12 cellular contexts compared by ENCODE assay signal in the genomic region with DNA sequence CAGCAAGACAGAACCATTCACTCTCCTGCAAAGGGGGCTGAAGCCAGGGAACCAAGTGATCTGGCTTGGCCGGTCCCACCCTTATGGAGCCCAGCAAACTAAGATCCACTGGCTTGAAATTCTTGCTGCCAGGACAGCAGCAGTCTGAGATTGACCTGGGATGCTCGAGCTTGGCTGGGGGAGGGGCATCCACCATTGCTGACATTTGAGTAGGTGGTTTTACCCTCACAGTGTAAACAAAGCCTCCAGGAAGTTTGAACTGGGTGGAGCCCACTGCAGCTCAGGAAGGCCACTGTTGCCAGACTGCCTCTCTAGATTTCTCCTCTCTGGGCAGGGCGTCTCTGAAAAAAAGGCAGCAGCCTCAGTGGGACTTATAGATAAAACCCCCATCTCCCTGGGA.
DNase-seq lines count a peak whose midpoint lies in the region; ATAC-seq, FAIRE-seq and TF ChIP-seq lines count a peak whose summit lies in the region.
"Had no signal": no experiment of that assay in that cellular context is flagged by ENCODE, and none has a peak within 500 bp of the region (broad histone marks: within the 10 kb centered on the region; RNA-seq: fewer than 3 reads in every experiment).

No MANE protein-coding gene starts in this region.

- H3K79me2 ChIP-seq in PC-9 (ENCODE audit: low read depth) (no peaks in the 10 kb centered on the region), endothelial cell of umbilical vein (ENCODE audit: control insufficient read depth, insufficient read depth, low read length) (no peaks in the 10 kb centered on the region)

- CTCF ChIA-PET in PC-9 (lab: Charles Lee), result no interaction called here
- CTCF ChIA-PET in endothelial cell of umbilical vein (lab: Charles Lee), result interaction anchor here (1.2 kb wide), 1 partner anchor 11 kb away, joined by 4 read pairs; no protein-coding TSS in a partner anchor

- H3K9ac ChIP-seq in endothelial cell of umbilical vein (replicated peaks; ENCODE audit: extremely low read depth, insufficient read depth, low read length), result no peak overlapping the region

- no peak overlapping the region for H2AFZ ChIP-seq in PC-9
- H2AFZ ChIP-seq in endothelial cell of umbilical vein (ENCODE audit: low read depth, low read length), result peak overlapping the region; percentile 44

- H3K4me3 ChIP-seq in PC-9 (no peak overlapping the region), endothelial cell of umbilical vein (replicated peaks in 1 of 3; ENCODE audit: insufficient read depth in 1 of 3, low read depth in 1 of 3, low read length in 3 of 3) (no peak overlapping the region)
- H3K4me3 ChIP-seq: left ventricle myocardium inferior, suprapubic skin had no signal

- BruUV-seq in PC-9 (replicated peaks; lab: Mats Ljungman, UMichigan) (no TSS peak), endothelial cell of umbilical vein (replicated peaks; lab: Mats Ljungman, UMichigan) (no TSS peak)

- H3K27ac Mint-ChIP-seq in stimulated activated naive CD8-positive, alpha-beta T cell treated with anti-CD3 and anti-CD28 coated beads, Interleukin-15, amount 100 ng/mL, for 72 hours, result peak overlapping the region in 1 of 2 donors; percentile 77
- H3K27ac Mint-ChIP-seq in glutamatergic neuron (ENCODE audit: unreplicated experiment), result no peak overlapping the region

- H3K27me3 ChIP-seq in PC-9 (ENCODE audit: insufficient read depth, low read depth) (no peaks in the 10 kb centered on the region), endothelial cell of umbilical vein (ENCODE audit: control insufficient read depth in 2 of 2, insufficient read depth in 2 of 2, low read length in 2 of 2) (no peaks in the 10 kb centered on the region)
- H3K27me3 ChIP-seq: suprapubic skin had no signal

- peaks cover 26 to 39% of the 10 kb centered on the region in 2 donors for H3K9me3 Mint-ChIP-seq in stimulated activated naive CD8-positive, alpha-beta T cell treated with anti-CD3 and anti-CD28 coated beads, Interleukin-15, amount 100 ng/mL, for 72 hours
- peaks cover 2% of the 10 kb centered on the region for H3K9me3 Mint-ChIP-seq in glutamatergic neuron (ENCODE audit: unreplicated experiment)

- POLR2A ChIA-PET in PC-9 (lab: Charles Lee; ENCODE audit: unreplicated experiment), result no interaction called here
- POLR2A ChIA-PET in endothelial cell of umbilical vein (lab: Charles Lee), result no interaction called here

- no peaks in the 10 kb centered on the region for H3F3A ChIP-seq in PC-9 (ENCODE audit: insufficient read depth, low read depth)

- H4K20me1 ChIP-seq in PC-9 (ENCODE audit: insufficient read depth) (no peaks in the 10 kb centered on the region), endothelial cell of umbilical vein (replicated peaks; ENCODE audit: control insufficient read depth, extremely low read depth, insufficient read depth, low read length) (no peaks in the 10 kb centered on the region)

- H3K36me3 ChIP-seq in PC-9 (ENCODE audit: low read depth) (no peaks in the 10 kb centered on the region), endothelial cell of umbilical vein (ENCODE audit: control insufficient read depth in 2 of 2, extremely low read depth in 1 of 2, insufficient read depth in 2 of 2, low read length in 2 of 2) (no peaks in the 10 kb centered on the region)
- H3K36me3 ChIP-seq: left ventricle myocardium inferior, suprapubic skin had no signal

- H3K27ac ChIP-seq in PC-9 (no peak overlapping the region), endothelial cell of umbilical vein (ENCODE audit: insufficient read depth, low read depth, low read length) (no peak overlapping the region)
- H3K27ac ChIP-seq: left ventricle myocardium inferior, suprapubic skin had no signal

- FAIRE-seq in endothelial cell of umbilical vein (lab: Jason Lieb, UNC), result no peak
- no peak for FAIRE-seq in H54 (lab: Jason Lieb, UNC)

- TF ChIP-seq CTCF in PC-9 (conservative IDR thresholded peaks at IDR 0.05), result no peak
- no peak for TF ChIP-seq CTCF in endothelial cell of umbilical vein (IDR thresholded peaks at IDR 0.05; ENCODE audit: extremely low read depth in 1 of 2, insufficient read depth in 1 of 2, low read depth in 1 of 2, low read length in 2 of 2)
- no peak for TF ChIP-seq CTCF in glutamatergic neuron (IDR thresholded peaks at IDR 0.05; ENCODE audit: partially characterized antibody, unreplicated experiment)

- no peak for TF ChIP-seq POLR2A in endothelial cell of umbilical vein (IDR thresholded peaks at IDR 0.05; ENCODE audit: low read depth, low read length)
- no peak for TF ChIP-seq POLR2A in H54 (IDR thresholded peaks at IDR 0.05; ENCODE audit: low read depth, low read length)

- no peaks in the 10 kb centered on the region for H3K9me2 ChIP-seq in PC-9 (ENCODE audit: insufficient read depth)

- H3K4me3 Mint-ChIP-seq in stimulated activated naive CD8-positive, alpha-beta T cell treated with anti-CD3 and anti-CD28 coated beads, Interleukin-15, amount 100 ng/mL, for 72 hours, result no peak overlapping the region
- H3K4me3 Mint-ChIP-seq in glutamatergic neuron (ENCODE audit: unreplicated experiment), result no peak overlapping the region

- DNase-seq in stimulated activated naive CD8-positive, alpha-beta T cell treated with anti-CD3 and anti-CD28 coated beads, Interleukin-15, Interleukin-2, amounts not matched to agents 100 U/mL and 50 U/mL, for 24 hours, result peak; percentile 17
- no peak for DNase-seq in stimulated activated naive CD8-positive, alpha-beta T cell treated with anti-CD3 and anti-CD28 coated beads, Interleukin-15, amount 100 ng/mL, for 72 hours
- peak in 1 of 2 experiments; percentile 31 for DNase-seq in PC-9
- no peak for DNase-seq in endothelial cell of umbilical vein (ENCODE audit: low read depth, low spot score)
- DNase-seq in globus pallidus (ENCODE audit: low spot score), result no peak
- DNase-seq in H54 (ENCODE audit: insufficient read length, low spot score), result no peak
- DNase-seq in glutamatergic neuron, result no peak
- DNase-seq: left ventricle myocardium inferior, MV-4-11, OCI-M1 had no signal

- intact Hi-C loops in PC-9 (cut with micrococcal nuclease; ENCODE audit: unreplicated experiment), result no loop called here
- intact Hi-C loops in endothelial cell of umbilical vein (cut with micrococcal nuclease), result no loop called here

- peak overlapping the region; percentile 51 for H3K4me2 ChIP-seq in PC-9
- H3K4me2 ChIP-seq in endothelial cell of umbilical vein (ENCODE audit: insufficient read depth, low read length), result no peak overlapping the region

- peaks cover 3% of the 10 kb centered on the region; the same call in 1 of the 2 replicates for H3K9me3 ChIP-seq in PC-9 (ENCODE audit: insufficient read depth, low read depth)
- H3K9me3 ChIP-seq in endothelial cell of umbilical vein (replicated peaks; ENCODE audit: control insufficient read depth, insufficient read depth, low read length), result no peaks in the 10 kb centered on the region
- H3K9me3 ChIP-seq: suprapubic skin had no signal

- H3K27me3 Mint-ChIP-seq in stimulated activated naive CD8-positive, alpha-beta T cell treated with anti-CD3 and anti-CD28 coated beads, Interleukin-15, amount 100 ng/mL, for 72 hours, result no peaks in the 10 kb centered on the region
- peaks cover 1% of the 10 kb centered on the region for H3K27me3 Mint-ChIP-seq in glutamatergic neuron (ENCODE audit: unreplicated experiment)

- ATAC-seq in stimulated activated naive CD8-positive, alpha-beta T cell treated with anti-CD3 and anti-CD28 coated beads, Interleukin-15, Interleukin-2, amounts not matched to agents 100 U/mL and 50 U/mL, for 24 hours, result no peak
- no peak for ATAC-seq in stimulated activated naive CD8-positive, alpha-beta T cell treated with anti-CD3 and anti-CD28 coated beads, Interleukin-15, amount 100 ng/mL, for 72 hours
- ATAC-seq in GM19328 (IDR thresholded peaks at IDR 0.05; ENCODE audit: unreplicated experiment), result no peak

- peaks cover 18% of the 10 kb centered on the region for H3K4me1 Mint-ChIP-seq in stimulated activated naive CD8-positive, alpha-beta T cell treated with anti-CD3 and anti-CD28 coated beads, Interleukin-15, amount 100 ng/mL, for 72 hours
- H3K4me1 Mint-ChIP-seq in glutamatergic neuron (ENCODE audit: low read depth, unreplicated experiment), result no peaks in the 10 kb centered on the region

- no peaks in the 10 kb centered on the region for H3K36me3 Mint-ChIP-seq in glutamatergic neuron (ENCODE audit: unreplicated experiment)

- H3K4me1 ChIP-seq in PC-9 (replicated peaks; ENCODE audit: insufficient read depth), result peaks cover 20% of the 10 kb centered on the region
- no peaks in the 10 kb centered on the region for H3K4me1 ChIP-seq in endothelial cell of umbilical vein (ENCODE audit: control insufficient read depth, extremely low read depth, insufficient read depth, low read length)
- H3K4me1 ChIP-seq: left ventricle myocardium inferior, suprapubic skin had no signal

- H3K9me1 ChIP-seq in endothelial cell of umbilical vein (replicated peaks; ENCODE audit: control insufficient read depth, extremely low read depth, insufficient read depth, low read length), result no peaks in the 10 kb centered on the region

- dilution Hi-C loops in endothelial cell of umbilical vein (cut with MboI; ENCODE audit: extremely low pct_ligation_motif_present, low sequenced_read_pairs), result no loop called here

TF ChIP-seq in endothelial cell of umbilical vein, 7 proteins besides CTCF, POLR2A, EP300 and RAD21:
- TF ChIP-seq FOS (IDR thresholded peaks at IDR 0.05; ENCODE audit: borderline replicate concordance, insufficient read depth, low read length) (no peak), GATA2 (IDR thresholded peaks at IDR 0.05; ENCODE audit: insufficient read depth, insufficient read length, low read depth, low read length) (no peak), MYC (IDR thresholded peaks at IDR 0.05; ENCODE audit: low read depth, low read length) (no peak), JUN (IDR thresholded peaks at IDR 0.05; ENCODE audit: borderline replicate concordance, insufficient read depth, insufficient read length, low read depth) (no peak), POLR2AphosphoS5 (IDR thresholded peaks at IDR 0.05; ENCODE audit: insufficient read depth, low read depth, low read length) (no peak), EZH2 (IDR thresholded peaks at IDR 0.05; ENCODE audit: borderline replicate concordance, low read depth, low read length, severe bottlenecking) (no peak)
- TF ChIP-seq, protein P1, sequence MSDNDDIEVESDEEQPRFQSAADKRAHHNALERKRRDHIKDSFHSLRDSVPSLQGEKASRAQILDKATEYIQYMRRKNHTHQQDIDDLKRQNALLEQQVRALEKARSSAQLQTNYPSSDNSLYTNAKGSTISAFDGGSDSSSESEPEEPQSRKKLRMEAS (IDR thresholded peaks at IDR 0.05; ENCODE audit: insufficient read depth, insufficient read length), result no peak
